Comparison of ENCODE assay signal across 14 cellular contexts in the genomic region with DNA sequence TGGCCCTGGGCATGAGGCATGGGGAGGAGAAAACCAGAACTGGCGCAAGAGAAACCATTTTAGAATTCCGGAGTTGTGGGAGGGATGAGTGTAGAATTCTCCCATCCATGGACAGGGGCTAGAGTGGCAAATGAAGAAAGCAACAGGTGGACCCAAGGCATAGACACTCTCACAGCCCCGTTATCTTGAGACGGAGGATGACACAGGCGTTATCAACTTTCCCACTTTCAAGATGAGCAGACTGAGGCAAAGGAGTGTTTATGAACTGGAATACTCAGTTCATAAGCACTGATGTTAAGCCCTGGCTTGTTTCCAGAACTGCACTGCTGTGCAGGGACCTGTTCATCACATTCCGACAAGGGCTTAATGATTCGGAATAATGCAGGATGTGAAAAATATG. TPM values are rescaled to one million over a fixed set of nuclear protein-coding genes. Genes with fewer than 3 reads are reported as not detected.
DNase-seq lines count a peak whose midpoint lies in the region; ATAC-seq and TF ChIP-seq lines count a peak whose summit lies in the region.
"Had no signal": no experiment of that assay in that cellular context is flagged by ENCODE, and none has a peak within 500 bp of the region (broad histone marks: within the 10 kb centered on the region; RNA-seq: fewer than 3 reads in every experiment).

No MANE protein-coding gene starts in this region.

- TF ChIP-seq CTCF in C4-2B (conservative IDR thresholded peaks at IDR 0.05), result no peak
- no peak for TF ChIP-seq CTCF in adrenal gland (IDR thresholded peaks at IDR 0.05)

- DNase-seq in G401 (ENCODE audit: low spot score) (peak; percentile 8), memory B cell (ENCODE audit: low spot score in 2 of 2) (no peak), cerebellum (ENCODE audit: low spot score) (no peak), adrenal gland (no peak)
- DNase-seq in activated CD4-positive, alpha-beta memory T cell treated with anti-CD3 and anti-CD28 coated beads, Interleukin-2, amount 10 ng/mL, durations not matched to agents 7 days and 5 days, result no peak
- DNase-seq in NK-92 treated with Interleukin-12 subunit alpha and Interleukin-12 subunit beta, amount 100 ng/mL, for 24 hours (lab: John Stamatoyannopoulos, UW), result no peak
- DNase-seq: activated gamma-delta T cell treated with Interleukin-2 at 50 U/mL for 16 hours; foreskin melanocyte; KBM-7; kidney glomerular epithelial cell; occipital lobe; stimulated activated naive CD4-positive, alpha-beta T cell treated with Interleukin-2 at 50 U/mL for 16 hours had no signal

- no peak overlapping the region for H3K4me3 ChIP-seq in adrenal gland

- no peak for TF ChIP-seq POLR2A in adrenal gland (IDR thresholded peaks at IDR 0.05)

- ATAC-seq in memory B cell (ENCODE audit: low read depth) (no peak), HG02642 (IDR thresholded peaks at IDR 0.05; ENCODE audit: poor library complexity, unreplicated experiment) (no peak)

- no peaks in the 10 kb centered on the region for H3K9me3 Mint-ChIP-seq in activated CD4-positive, alpha-beta memory T cell treated with anti-CD3 and anti-CD28 coated beads, Interleukin-2, amount 10 ng/mL, durations not matched to agents 7 days and 5 days
- H3K9me3 Mint-ChIP-seq in memory B cell, result no peaks in the 10 kb centered on the region

- H3K36me3 Mint-ChIP-seq in activated CD4-positive, alpha-beta memory T cell treated with anti-CD3 and anti-CD28 coated beads, Interleukin-2, amount 10 ng/mL, durations not matched to agents 7 days and 5 days (ENCODE audit: low read depth), result peaks cover 29% of the 10 kb centered on the region
- H3K36me3 Mint-ChIP-seq in memory B cell, result peaks cover 9% of the 10 kb centered on the region

- H3K27ac Mint-ChIP-seq in activated CD4-positive, alpha-beta memory T cell treated with anti-CD3 and anti-CD28 coated beads, Interleukin-2, amount 10 ng/mL, durations not matched to agents 7 days and 5 days, result no peak overlapping the region
- no peak overlapping the region for H3K27ac Mint-ChIP-seq in memory B cell

- no peaks in the 10 kb centered on the region for H3K27me3 Mint-ChIP-seq in activated CD4-positive, alpha-beta memory T cell treated with anti-CD3 and anti-CD28 coated beads, Interleukin-2, amount 10 ng/mL, durations not matched to agents 7 days and 5 days
- no peaks in the 10 kb centered on the region for H3K27me3 Mint-ChIP-seq in memory B cell

- WGBS in adrenal gland, 4 donors, result 72 to 78% (median 76%) methylated on average over 7 of the region's 7 CpGs

- H3K4me1 ChIP-seq in adrenal gland (replicated peaks in 1 of 2), result peaks cover 28 to 32% of the 10 kb centered on the region in 2 donors

- H3K27ac ChIP-seq in C4-2B (peak overlapping the region; percentile 97; the same call in 1 of the 2 replicates), adrenal gland (no peak overlapping the region)

- in situ Hi-C loops in G401 (cut with HindIII; ENCODE audit: low sequenced_read_pairs), result no loop called here

- intact Hi-C loops in adrenal gland (cut with DNase I), result no loop called here

- peak overlapping the region; percentile 51 for H3K4me3 Mint-ChIP-seq in activated CD4-positive, alpha-beta memory T cell treated with anti-CD3 and anti-CD28 coated beads, Interleukin-2, amount 10 ng/mL, durations not matched to agents 7 days and 5 days
- H3K4me3 Mint-ChIP-seq in memory B cell, result peak overlapping the region; percentile 71

- CTCF ChIA-PET in activated CD4-positive, alpha-beta memory T cell treated with anti-CD3 and anti-CD28 coated beads, Interleukin-2, amount 10 ng/mL, durations not matched to agents 7 days and 5 days (lab: Charles Lee), result no interaction called here

- H3K36me3 ChIP-seq in adrenal gland (replicated peaks in 1 of 2), result peaks cover 0 to 7% of the 10 kb centered on the region in 2 donors

- no peaks in the 10 kb centered on the region for H3K9me3 ChIP-seq in adrenal gland (replicated peaks in 1 of 3)

- POLR2A ChIA-PET in activated CD4-positive, alpha-beta memory T cell treated with anti-CD3 and anti-CD28 coated beads, Interleukin-2, amount 10 ng/mL, durations not matched to agents 7 days and 5 days (lab: Charles Lee), result interaction anchor here (0.8 to 6.5 kb wide), 5 partner anchors 9 to 1236 kb away, joined by 3 to 351 read pairs (median 3); a partner anchor contains a TSS

- no peaks in the 10 kb centered on the region for H3K27me3 ChIP-seq in adrenal gland

- H3K4me1 Mint-ChIP-seq in activated CD4-positive, alpha-beta memory T cell treated with anti-CD3 and anti-CD28 coated beads, Interleukin-2, amount 10 ng/mL, durations not matched to agents 7 days and 5 days, result peaks cover 35% of the 10 kb centered on the region
- peaks cover 24% of the 10 kb centered on the region for H3K4me1 Mint-ChIP-seq in memory B cell

RNA-seq across cellular contexts. Expression of a gene that starts 1.1 kb away (rescaled TPM):
- 189 and 243 TPM in 2 replicates for total RNA-seq in G401 (2014; rRNA removed; shearing (Covaris generic))
- total RNA-seq in activated CD4-positive, alpha-beta memory T cell treated with anti-CD3 and anti-CD28 coated beads, Interleukin-2, amount 10 ng/mL, durations not matched to agents 7 days and 5 days, result 100 to 1,000 TPM; 187 to 189 TPM
- total RNA-seq in cerebellum (52.4 TPM), adrenal gland (100 to 1,000 TPM in 3 of 8 donors, 10 to 100 TPM in 5; 55.2 to 265 (median 82.8) TPM)
- polyA plus RNA-seq in adrenal gland, result 100 to 1,000 TPM; 153 to 239 (median 168) TPM

RNA-seq across cellular contexts. Expression of a gene that starts 27.0 kb away (rescaled TPM):
- 35.3 and 71.5 TPM in 2 replicates for total RNA-seq in G401 (2014; rRNA removed; shearing (Covaris generic))
- total RNA-seq in activated CD4-positive, alpha-beta memory T cell treated with anti-CD3 and anti-CD28 coated beads, Interleukin-2, amount 10 ng/mL, durations not matched to agents 7 days and 5 days, result 10 to 100 TPM; 61.6 to 61.8 TPM
- total RNA-seq in cerebellum (29.9 TPM), adrenal gland (100 to 1,000 TPM in 1 of 8 donors, 10 to 100 TPM in 7; 51.9 to 110 (median 74.1) TPM)
- polyA plus RNA-seq in adrenal gland, result 100 to 1,000 TPM in 2 of 3 donors, 10 to 100 TPM in 1; 89.6 to 181 (median 147) TPM
